Comparison of ENCODE assay signal across 9 cellular contexts in genomic region chr5:159051431-159052281, GRCh38. TPM values are rescaled to one million over a fixed set of nuclear protein-coding genes. Genes with fewer than 3 reads are reported as not detected.
DNase-seq lines count a peak whose midpoint lies in the region; ATAC-seq and TF ChIP-seq lines count a peak whose summit lies in the region.
"Had no signal": no experiment of that assay in that cellular context is flagged by ENCODE, and none has a peak within 500 bp of the region (broad histone marks: within the 10 kb centered on the region; RNA-seq: fewer than 3 reads in every experiment).

No MANE protein-coding gene starts in this region.

- H3K27ac ChIP-seq in HUES6 (ENCODE audit: low read depth, low read length) (no peak overlapping the region), dorsolateral prefrontal cortex (peak overlapping the region in 32 of 59 donors; percentile 2 to 78 (median 43)), upper lobe of left lung (peak overlapping the region; percentile 47 to 59 (median 56))

- H3K27me3 Mint-ChIP-seq in memory B cell, result no peaks in the 10 kb centered on the region
- peaks cover 68% of the 10 kb centered on the region for H3K27me3 Mint-ChIP-seq in activated T-helper 17 cell treated with anti-CD3 and anti-CD28 coated beads, Interleukin-2, amount 50 U/mL, for 72 hours
- H3K27me3 Mint-ChIP-seq in effector memory CD8-positive, alpha-beta T cell, result peaks cover 73 to 79% of the 10 kb centered on the region in 2 donors

- peak overlapping the region; percentile 95 for H3K27ac Mint-ChIP-seq in memory B cell
- no peak overlapping the region for H3K27ac Mint-ChIP-seq in activated T-helper 17 cell treated with anti-CD3 and anti-CD28 coated beads, Interleukin-2, amount 50 U/mL, for 72 hours
- H3K27ac Mint-ChIP-seq in effector memory CD8-positive, alpha-beta T cell, result no peak overlapping the region

- H3K36me3 ChIP-seq in BJ (ENCODE audit: control insufficient read depth, insufficient read depth, low read length) (no peaks in the 10 kb centered on the region), HUES6 (ENCODE audit: control insufficient read depth, insufficient read depth, low read length) (no peaks in the 10 kb centered on the region), upper lobe of left lung (no peaks in the 10 kb centered on the region)

- peaks cover 10% of the 10 kb centered on the region for H3K36me3 Mint-ChIP-seq in memory B cell
- H3K36me3 Mint-ChIP-seq in activated T-helper 17 cell treated with anti-CD3 and anti-CD28 coated beads, Interleukin-2, amount 50 U/mL, for 72 hours (ENCODE audit: low read depth), result no peaks in the 10 kb centered on the region
- no peaks in the 10 kb centered on the region for H3K36me3 Mint-ChIP-seq in effector memory CD8-positive, alpha-beta T cell (ENCODE audit: insufficient read depth)

- H3K9ac ChIP-seq in HUES6 (ENCODE audit: low read length), result peak overlapping the region; percentile 45

- CTCF ChIA-PET in BJ (lab: Yijun Ruan, JAX), result interaction anchor here (1.0 kb wide), 1 partner anchor 26 kb away, joined by 3 read pairs; no protein-coding TSS in a partner anchor

- peak overlapping the region; percentile 74 for H3K4me3 Mint-ChIP-seq in memory B cell
- no peak overlapping the region for H3K4me3 Mint-ChIP-seq in activated T-helper 17 cell treated with anti-CD3 and anti-CD28 coated beads, Interleukin-2, amount 50 U/mL, for 72 hours
- H3K4me3 Mint-ChIP-seq in effector memory CD8-positive, alpha-beta T cell, result no peak overlapping the region
- H3K4me3 Mint-ChIP-seq: central memory CD8-positive, alpha-beta T cell had no signal

- no peaks in the 10 kb centered on the region for H3K9me3 Mint-ChIP-seq in memory B cell
- no peaks in the 10 kb centered on the region for H3K9me3 Mint-ChIP-seq in activated T-helper 17 cell treated with anti-CD3 and anti-CD28 coated beads, Interleukin-2, amount 50 U/mL, for 72 hours
- H3K9me3 Mint-ChIP-seq in effector memory CD8-positive, alpha-beta T cell, result no peaks in the 10 kb centered on the region
- H3K9me3 Mint-ChIP-seq: central memory CD8-positive, alpha-beta T cell had no signal

- TF ChIP-seq CTCF in BJ (IDR thresholded peaks at IDR 0.05; ENCODE audit: insufficient read depth, low read depth, low read length) (no peak), dorsolateral prefrontal cortex (IDR thresholded peaks at IDR 0.05 in 54 of 56, conservative IDR thresholded peaks at IDR 0.05 in 2 of 56; ENCODE audit: low read depth in 1 of 56, partially characterized antibody in 56 of 56) (no peak), upper lobe of left lung (IDR thresholded peaks at IDR 0.05) (no peak)

- DNase-seq in BJ (ENCODE audit: low read depth), result no peak
- peak in 9 of 10 donors; percentile 4 to 59 (median 41) for DNase-seq in dorsolateral prefrontal cortex
- peak; percentile 53 to 63 for DNase-seq in memory B cell (ENCODE audit: low spot score in 2 of 2)
- DNase-seq in upper lobe of left lung, result peak; percentile 36 to 87
- DNase-seq in DMS114 treated with DMSO at 0.1 percent for 48 hours (lab: John Stamatoyannopoulos, UW; ENCODE audit: unreplicated experiment), result no peak
- DNase-seq in effector memory CD8-positive, alpha-beta T cell, result no peak

- TF ChIP-seq EP300 in upper lobe of left lung (IDR thresholded peaks at IDR 0.05), result no peak

- H3K9me3 ChIP-seq in HUES6 (ENCODE audit: control insufficient read depth, insufficient read depth, low read depth, low read length) (no peaks in the 10 kb centered on the region), upper lobe of left lung (no peaks in the 10 kb centered on the region)

- intact Hi-C loops in dorsolateral prefrontal cortex (cut with DNase I), result no loop called here

- H3K4me3 ChIP-seq in BJ (ENCODE audit: low read depth, low read length) (peak overlapping the region; percentile 23), HUES6 (ENCODE audit: low read depth, low read length) (peak overlapping the region; percentile 71), dorsolateral prefrontal cortex (peak overlapping the region in 58 of 59 donors; percentile 3 to 61 (median 42)), upper lobe of left lung (peak overlapping the region in 3 of 4 donors; percentile 9 to 42 (median 25))

- TF ChIP-seq POLR2A in upper lobe of left lung (IDR thresholded peaks at IDR 0.05), result no peak

- POLR2A ChIA-PET in BJ (lab: Charles Lee), result no interaction called here

- H3K4me1 ChIP-seq in HUES6 (ENCODE audit: control insufficient read depth, insufficient read depth, low read length) (peaks cover 23% of the 10 kb centered on the region), upper lobe of left lung (peaks cover 5 to 23% (median 10%) of the 10 kb centered on the region in 4 donors)

- peaks cover 61% of the 10 kb centered on the region for H3K4me1 Mint-ChIP-seq in memory B cell
- no peaks in the 10 kb centered on the region for H3K4me1 Mint-ChIP-seq in activated T-helper 17 cell treated with anti-CD3 and anti-CD28 coated beads, Interleukin-2, amount 50 U/mL, for 72 hours
- peaks cover 0 to 2% of the 10 kb centered on the region in 2 donors for H3K4me1 Mint-ChIP-seq in effector memory CD8-positive, alpha-beta T cell (ENCODE audit: low read depth in 2 of 2)
- H3K4me1 Mint-ChIP-seq: central memory CD8-positive, alpha-beta T cell had no signal

- ATAC-seq in memory B cell (ENCODE audit: low read depth), result peak; percentile 59
- peak in 1 of 2 donors; percentile 32 for ATAC-seq in upper lobe of left lung (ENCODE audit: low FRiP score in 2 of 2)
- ATAC-seq in activated T-helper 17 cell treated with anti-CD3 and anti-CD28 coated beads, Interleukin-2, amount 50 U/mL, for 72 hours (replicated peaks), result no peak
- no peak for ATAC-seq in effector memory CD8-positive, alpha-beta T cell (replicated peaks)

- WGBS in upper lobe of left lung, 2 donors, result 19 to 51% methylated on average over 13 to 37 of the region's 37 CpGs

- no peaks in the 10 kb centered on the region for H3K27me3 ChIP-seq in BJ (ENCODE audit: control insufficient read depth, insufficient read depth, low read length)
- peaks cover 89% of the 10 kb centered on the region for H3K27me3 ChIP-seq in HUES6 (ENCODE audit: control insufficient read depth, insufficient read depth, low read length)
- H3K27me3 ChIP-seq in dorsolateral prefrontal cortex, result peaks cover 0 to 98% (median 63%) of the 10 kb centered on the region in 45 donors
- peaks cover 0 to 6% (median 1%) of the 10 kb centered on the region in 4 donors for H3K27me3 ChIP-seq in upper lobe of left lung

RNA-seq across cellular contexts. Expression of gene EBF1, which starts 48.1 kb away (rescaled TPM):
- polyA plus RNA-seq in BJ (2011; rRNA removed), result 1.7 and 2.7 TPM in 2 replicates
- polyA minus RNA-seq in BJ (2011; rRNA and poly(A)+ RNA removed), result 4.1 and 5.5 TPM in 2 replicates
- total RNA-seq in dorsolateral prefrontal cortex (10 to 100 TPM in 11 of 120 experiments, 1 to 10 TPM in 109; 2.0 to 17.9 (median 5.2) TPM), upper lobe of left lung (10 to 100 TPM in 1 of 6 donors, 1 to 10 TPM in 5; 3.2 to 13.6 (median 5.3) TPM)
- total RNA-seq in activated T-helper 17 cell treated with anti-CD3 and anti-CD28 coated beads, Interleukin-2, amount 50 U/mL, for 72 hours, result under 1 TPM in 1 of 2 donors, not detected in 1; 0.37 TPM

Comparison
In these comparisons a context has a peak if more than half of its experiments do, and no peak if none do; other contexts are left out.
1. DNase-seq: peak in dorsolateral prefrontal cortex (9 of 10), memory B cell (2 of 2) and upper lobe of left lung (2 of 2); none in BJ (single experiment), DMS114 treated with DMSO at 0.1 percent for 48 hours (single experiment) and effector memory CD8-positive, alpha-beta T cell (0 of 3).
2. Peak in every context shown above with its lines, with median percentiles within 50 percentile points of each other: H3K4me3 ChIP-seq.